In the genomic region with DNA sequence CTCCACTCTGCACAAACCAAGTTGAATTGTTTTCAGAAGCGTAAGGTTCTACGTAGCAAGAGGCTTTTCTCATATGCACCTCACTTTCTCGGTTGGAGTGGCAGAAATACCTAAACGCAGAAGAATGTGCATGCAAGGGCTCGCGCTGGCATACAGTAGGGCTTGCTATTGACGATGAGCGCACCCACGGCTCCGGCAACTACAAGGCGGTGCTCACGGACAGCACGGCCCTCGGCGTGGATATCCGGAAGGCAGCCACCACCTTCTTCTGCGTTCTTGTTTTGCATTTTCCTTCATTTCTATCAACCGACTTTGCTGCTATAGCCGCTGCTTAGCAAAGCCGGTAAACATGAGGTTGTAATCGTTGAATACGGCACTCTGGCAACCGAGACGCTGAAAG, we compare ENCODE assay signal across 19 cellular contexts. TPM values are rescaled to one million over a fixed set of nuclear protein-coding genes. Genes with fewer than 3 reads are reported as not detected.
DNase-seq lines count a peak whose midpoint lies in the region; TF ChIP-seq lines count a peak whose summit lies in the region.
"Had no signal": no experiment of that assay in that cellular context is flagged by ENCODE, and none has a peak within 500 bp of the region (broad histone marks: within the 10 kb centered on the region; RNA-seq: fewer than 3 reads in every experiment).

No MANE protein-coding gene starts in this region.

- CTCF ChIA-PET in Calu3 (lab: Charles Lee): no interaction called here

- TF ChIP-seq CTCF in type B pancreatic cell (conservative IDR thresholded peaks at IDR 0.05) (no peak), HFFc6 (IDR thresholded peaks at IDR 0.05) (no peak), Calu3 (IDR thresholded peaks at IDR 0.05; ENCODE audit: unreplicated experiment) (no peak)

- no peak overlapping the region for H2BK15ac ChIP-seq in neuronal stem cell (ENCODE audit: low read length)

- H3K36me3 ChIP-seq in neuronal stem cell (replicated peaks in 1 of 2; ENCODE audit: control insufficient read depth in 2 of 2, insufficient read depth in 2 of 2, low read length in 2 of 2): no peaks in the 10 kb centered on the region
- H3K36me3 ChIP-seq: BLaER1, HAP-1 had no signal

- no peak overlapping the region for H3K4ac ChIP-seq in neuronal stem cell (ENCODE audit: low read length)

- H3K4me1 Mint-ChIP-seq in type B pancreatic cell (ENCODE audit: unreplicated experiment) (peaks cover 5% of the 10 kb centered on the region), HFFc6 (ENCODE audit: low read depth) (no peaks in the 10 kb centered on the region), Calu3 (ENCODE audit: low read depth, unreplicated experiment) (no peaks in the 10 kb centered on the region)
- H3K4me1 Mint-ChIP-seq: B cell; CD4-positive, CD25-positive, alpha-beta regulatory T cell had no signal

- no peak overlapping the region for H2AFZ ChIP-seq in neuronal stem cell (ENCODE audit: low read length)
- H2AFZ ChIP-seq: GM23248 had no signal

- no peak overlapping the region for H3K14ac ChIP-seq in neuronal stem cell (ENCODE audit: low read length)

- H3K36me3 Mint-ChIP-seq in type B pancreatic cell: no peaks in the 10 kb centered on the region
- no peaks in the 10 kb centered on the region for H3K36me3 Mint-ChIP-seq in HFFc6 (ENCODE audit: low read depth)
- no peaks in the 10 kb centered on the region for H3K36me3 Mint-ChIP-seq in Calu3 (ENCODE audit: insufficient read depth, unreplicated experiment)
- H3K36me3 Mint-ChIP-seq: CD4-positive, CD25-positive, alpha-beta regulatory T cell; CD8-positive, alpha-beta T cell had no signal

- no peak overlapping the region for H2BK5ac ChIP-seq in neuronal stem cell (ENCODE audit: low read length)

- H3K4me2 ChIP-seq in neuronal stem cell (ENCODE audit: insufficient read depth, low read length, poor library complexity, severe bottlenecking): no peak overlapping the region
- H3K4me2 ChIP-seq: BLaER1 had no signal

- peaks cover 0 to 20% (median 0%) of the 10 kb centered on the region in 3 experiments for H3K27me3 ChIP-seq in neuronal stem cell (ENCODE audit: control insufficient read depth in 3 of 3, insufficient read depth in 3 of 3, low read depth in 1 of 3, low read length in 3 of 3)
- H3K27me3 ChIP-seq: BLaER1 had no signal

- DNase-seq in activated CD8-positive, alpha-beta memory T cell treated with anti-CD3 and anti-CD28 coated beads, Interleukin-2, amount 50 U/mL, for 48 hours: peak; percentile 7
- no peak for DNase-seq in activated CD8-positive, alpha-beta memory T cell treated with anti-CD3 and anti-CD28 coated beads for 24 hours
- DNase-seq in islet precursor cell (peak; percentile 17), neuronal stem cell (ENCODE audit: low spot score) (no peak), type B pancreatic cell (ENCODE audit: extremely low spot score, unreplicated experiment) (peak; percentile 53), COR-L47 (lab: John Stamatoyannopoulos, UW) (no peak), HFFc6 (no peak), Calu3 (no peak)
- DNase-seq: CD4-positive, CD25-positive, alpha-beta regulatory T cell; CD8-positive, alpha-beta T cell; DMS53; DMS79 treated with DMSO at 0.1 percent for 48 hours; GF-D8; GM23248 had no signal

- no peak overlapping the region for H4K8ac ChIP-seq in neuronal stem cell (ENCODE audit: low read depth, low read length)

- WGBS in neuronal stem cell (ENCODE audit: extremely low coverage in 2 of 2, insufficient read length in 2 of 2, insufficient replicate concordance in 1 of 2), 2 donors: no CpG with 5 or more reads among the region's 24 CpGs

- no peak overlapping the region for H3K4me3 ChIP-seq in neuronal stem cell (ENCODE audit: low read length in 2 of 2)
- H3K4me3 ChIP-seq: BLaER1, GM23248, HAP-1 had no signal

- H3K18ac ChIP-seq in neuronal stem cell (ENCODE audit: low read length): peak overlapping the region; percentile 27

- H3K4me1 ChIP-seq in neuronal stem cell (ENCODE audit: control insufficient read depth in 2 of 2, insufficient read depth in 1 of 2, low read depth in 1 of 2, low read length in 2 of 2): peaks cover 0 to 7% of the 10 kb centered on the region in 2 donors
- H3K4me1 ChIP-seq: BLaER1, HAP-1 had no signal

- no peak overlapping the region for H2BK120ac ChIP-seq in neuronal stem cell (ENCODE audit: low read depth, low read length)

- H3K9ac ChIP-seq in neuronal stem cell (ENCODE audit: low read depth, low read length, poor library complexity): no peak overlapping the region
- H3K9ac ChIP-seq: BLaER1, GM23248 had no signal

- H3K27ac ChIP-seq in neuronal stem cell (replicated peaks; ENCODE audit: low read length): no peak overlapping the region
- H3K27ac ChIP-seq: 22Rv1, BLaER1, C4-2B, GM23248 had no signal

- H3K27ac Mint-ChIP-seq in type B pancreatic cell (no peak overlapping the region), HFFc6 (no peak overlapping the region), Calu3 (ENCODE audit: unreplicated experiment) (no peak overlapping the region)
- H3K27ac Mint-ChIP-seq: B cell; CD4-positive, CD25-positive, alpha-beta regulatory T cell; CD8-positive, alpha-beta T cell had no signal

- peaks cover 3% of the 10 kb centered on the region for H3K9me3 Mint-ChIP-seq in type B pancreatic cell
- H3K9me3 Mint-ChIP-seq in HFFc6: peaks cover 8% of the 10 kb centered on the region; the same call in 1 of the 2 replicates
- H3K9me3 Mint-ChIP-seq in Calu3 (ENCODE audit: low read depth, unreplicated experiment): peaks cover 4% of the 10 kb centered on the region

- no peak overlapping the region for H2AK5ac ChIP-seq in neuronal stem cell (ENCODE audit: low read depth, low read length)

- no peak overlapping the region for H3K4me3 Mint-ChIP-seq in type B pancreatic cell
- no peak overlapping the region for H3K4me3 Mint-ChIP-seq in HFFc6
- no peak overlapping the region for H3K4me3 Mint-ChIP-seq in Calu3 (ENCODE audit: low read depth, unreplicated experiment)
- H3K4me3 Mint-ChIP-seq: B cell; CD4-positive, CD25-positive, alpha-beta regulatory T cell; CD8-positive, alpha-beta T cell had no signal

- H2BK12ac ChIP-seq in neuronal stem cell (ENCODE audit: low read length): no peak overlapping the region

- H3K79me1 ChIP-seq in neuronal stem cell (ENCODE audit: low read depth, low read length): no peaks in the 10 kb centered on the region

- peaks cover 15% of the 10 kb centered on the region for H3K27me3 Mint-ChIP-seq in type B pancreatic cell
- peaks cover 11% of the 10 kb centered on the region for H3K27me3 Mint-ChIP-seq in HFFc6 (ENCODE audit: insufficient read depth)
- H3K27me3 Mint-ChIP-seq in Calu3 (ENCODE audit: unreplicated experiment): peaks cover 79% of the 10 kb centered on the region

- peaks cover 0 to 8% of the 10 kb centered on the region in 2 donors for H3K9me3 ChIP-seq in neuronal stem cell (replicated peaks in 1 of 2; ENCODE audit: control insufficient read depth in 2 of 2, insufficient read depth in 1 of 2, low read depth in 1 of 2, low read length in 2 of 2)
- H3K9me3 ChIP-seq: HAP-1 had no signal

- no TSS peak for BruUV-seq in Calu3 (replicated peaks; lab: Mats Ljungman, UMichigan)

- H3K23ac ChIP-seq in neuronal stem cell (ENCODE audit: low read depth, low read length, poor library complexity): no peak overlapping the region

- intact Hi-C loops in Calu3 (cut with micrococcal nuclease; ENCODE audit: unreplicated experiment): no loop called here

- no peak overlapping the region for H4K91ac ChIP-seq in neuronal stem cell (ENCODE audit: low read depth, low read length, poor library complexity)

RNA-seq across cellular contexts. Expression of gene UBE3C, which starts 51.1 kb away (rescaled TPM):
- 24.4 TPM for polyA plus RNA-seq in neuronal stem cell (2013, experiment 1 of 2)
- 25.6 TPM for polyA plus RNA-seq in neuronal stem cell (2013, experiment 2 of 2)
- 51.6 and 59.3 TPM in 2 replicates for total RNA-seq in type B pancreatic cell (ENCODE audit: low replicate concordance)
- 10 to 100 TPM; 64.2 to 80.1 (median 73.1) TPM for total RNA-seq in HFFc6 (2021; fragmentation: NEBNext Ultra II Directional; extraction: Animal tissue kit (Norgen Biotek cat#: 25700))
- 79.9 and 81.1 TPM in 2 replicates for total RNA-seq in Calu3 (2022)

Comparison
In these comparisons a context has a peak if more than half of its experiments do, and no peak if none do; other contexts are left out.
1. DNase-seq: peak in activated CD8-positive, alpha-beta memory T cell treated with anti-CD3 and anti-CD28 coated beads, Interleukin-2, amount 50 U/mL, for 48 hours (single experiment), islet precursor cell (single experiment) and type B pancreatic cell (single experiment); none in activated CD8-positive, alpha-beta memory T cell treated with anti-CD3 and anti-CD28 coated beads for 24 hours (single experiment), neuronal stem cell (single experiment), COR-L47 (single experiment), HFFc6 (single experiment) and Calu3 (single experiment).